In genomic region chr4:176793060-176793605, GRCh38 we compare ENCODE assay signal across 9 cellular contexts. TPM values are rescaled to one million over a fixed set of nuclear protein-coding genes. Genes with fewer than 3 reads are reported as not detected.
DNase-seq lines count a peak whose midpoint lies in the region; ATAC-seq and TF ChIP-seq lines count a peak whose summit lies in the region.
"Had no signal": no experiment of that assay in that cellular context is flagged by ENCODE, and none has a peak within 500 bp of the region (broad histone marks: within the 10 kb centered on the region; RNA-seq: fewer than 3 reads in every experiment).

No MANE protein-coding gene starts in this region.

- H3K4me2 ChIP-seq in osteoblast (ENCODE audit: insufficient read depth, low read length): peak overlapping the region; percentile 82

- ATAC-seq in HG02623 (IDR thresholded peaks at IDR 0.05; ENCODE audit: unreplicated experiment): no peak
- ATAC-seq in HG03159 (IDR thresholded peaks at IDR 0.05; ENCODE audit: unreplicated experiment): no peak

- H2AFZ ChIP-seq in osteoblast (ENCODE audit: low read length): peak overlapping the region; percentile 15

- intact Hi-C loops in esophagus muscularis mucosa (cut with DNase I): loop anchor here (5.0 kb wide), 2 partner anchors 226 to 249 kb away; no protein-coding TSS in a partner anchor

- TF ChIP-seq CTCF in AG04450 (IDR thresholded peaks at IDR 0.05; ENCODE audit: low read depth, low read length) (no peak), esophagus muscularis mucosa (IDR thresholded peaks at IDR 0.05) (no peak), osteoblast (IDR thresholded peaks at IDR 0.05; ENCODE audit: extremely low read depth, low read depth, low read length) (no peak)

- H3K9ac ChIP-seq in NT2/D1 (ENCODE audit: insufficient read length, low read depth): no peak overlapping the region

- H3K4me1 ChIP-seq in NT2/D1 (ENCODE audit: insufficient read depth, insufficient read length): no peaks in the 10 kb centered on the region
- H3K4me1 ChIP-seq in esophagus muscularis mucosa: peaks cover 3 to 26% (median 24%) of the 10 kb centered on the region in 4 donors
- peaks cover 40% of the 10 kb centered on the region for H3K4me1 ChIP-seq in osteoblast (ENCODE audit: insufficient read depth, low read length)

- H3K27ac ChIP-seq in AG04450 (ENCODE audit: low read depth, low read length): peak overlapping the region; percentile 77
- peak overlapping the region; percentile 85 to 91 (median 88) for H3K27ac ChIP-seq in esophagus muscularis mucosa (replicated peaks in 1 of 4)
- H3K27ac ChIP-seq in osteoblast (ENCODE audit: low read depth, low read length): peak overlapping the region; percentile 94

- H3K27me3 ChIP-seq in AG04450 (ENCODE audit: control insufficient read depth, insufficient read depth, low read length) (no peaks in the 10 kb centered on the region), NT2/D1 (ENCODE audit: insufficient read depth, insufficient read length) (peaks cover 31% of the 10 kb centered on the region), esophagus muscularis mucosa (peaks cover 0 to 5% (median 0%) of the 10 kb centered on the region in 4 donors), osteoblast (ENCODE audit: insufficient read depth, low read length) (no peaks in the 10 kb centered on the region)

- CTCF ChIA-PET in AG04450 (lab: Charles Lee): interaction anchor here (0.6 to 4.6 kb wide), 7 partner anchors 26 to 689 kb away, joined by 3 to 32 read pairs (median 4); no protein-coding TSS in a partner anchor

- H3K4me3 ChIP-seq in AG04450 (ENCODE audit: low read depth, low read length): peak overlapping the region; percentile 52
- H3K4me3 ChIP-seq in NT2/D1 (ENCODE audit: insufficient read length, low read depth): peak overlapping the region; percentile 36
- H3K4me3 ChIP-seq in esophagus muscularis mucosa: peak overlapping the region; percentile 72 to 91 (median 90)
- H3K4me3 ChIP-seq in osteoblast (ENCODE audit: insufficient read depth, low read length): peak overlapping the region; percentile 69

- no peak for DNase-seq in AG04450 (ENCODE audit: low read depth, low spot score)
- DNase-seq in NT2/D1 (ENCODE audit: low read depth, low spot score): no peak
- DNase-seq in esophagus muscularis mucosa (ENCODE audit: extremely low spot score): peak; percentile 79
- DNase-seq in osteoblast (ENCODE audit: insufficient read length, low spot score, missing footprints): no peak
- DNase-seq in mesenteric fat pad (ENCODE audit: low spot score): no peak
- no peak for DNase-seq in activated CD4-positive, alpha-beta T cell treated with anti-CD3 and anti-CD28 coated beads for 48 hours

- no peak for TF ChIP-seq EP300 in esophagus muscularis mucosa (IDR thresholded peaks at IDR 0.05)

- H3K79me2 ChIP-seq in osteoblast (ENCODE audit: insufficient read depth, low read length): peaks cover 52% of the 10 kb centered on the region

- H3K9me3 ChIP-seq in AG04450 (ENCODE audit: control insufficient read depth, insufficient read depth, low read length): no peaks in the 10 kb centered on the region
- H3K9me3 ChIP-seq in NT2/D1 (ENCODE audit: insufficient read depth, low read length): no peaks in the 10 kb centered on the region
- no peaks in the 10 kb centered on the region for H3K9me3 ChIP-seq in esophagus muscularis mucosa
- no peaks in the 10 kb centered on the region for H3K9me3 ChIP-seq in osteoblast (ENCODE audit: low read depth, low read length)

- WGBS in esophagus muscularis mucosa: 18% methylated on average over 3 of the region's 24 CpGs

- POLR2A ChIA-PET in AG04450 (lab: Yijun Ruan, JAX): interaction anchor here (0.6 to 3.6 kb wide), 7 partner anchors 10 to 370 kb away, joined by 3 to 18 read pairs (median 3); no protein-coding TSS in a partner anchor

- peaks cover 8% of the 10 kb centered on the region for H4K20me1 ChIP-seq in osteoblast (ENCODE audit: insufficient read depth, low read length)

- no peak for TF ChIP-seq POLR2A in esophagus muscularis mucosa (IDR thresholded peaks at IDR 0.05; ENCODE audit: low read depth)

- H3K36me3 ChIP-seq in NT2/D1 (ENCODE audit: insufficient read depth, insufficient read length, low read length) (no peaks in the 10 kb centered on the region), esophagus muscularis mucosa (no peaks in the 10 kb centered on the region), osteoblast (ENCODE audit: insufficient read depth, low read length) (peaks cover 9% of the 10 kb centered on the region)

RNA-seq across cellular contexts. Expression of gene VEGFC, which starts 0.4 kb away (rescaled TPM):
- polyA plus RNA-seq in AG04450 (2011; rRNA removed): 30.1 and 31.0 TPM in 2 replicates
- polyA minus RNA-seq in AG04450 (2011; rRNA and poly(A)+ RNA removed): 35.3 and 35.7 TPM in 2 replicates
- total RNA-seq in esophagus muscularis mucosa: 10 to 100 TPM in 1 of 4 donors, 1 to 10 TPM in 3; 4.2 to 10.3 (median 6.9) TPM
- total RNA-seq in osteoblast: 55.4 and 56.9 TPM in 2 replicates
- 27.6 TPM for total RNA-seq in mesenteric fat pad
- total RNA-seq: T-helper 1 cell treated with Interleukin-12 subunit alpha and Interleukin-12 subunit beta and Interleukin-4 antibody, amounts not matched to agents 30 ng/mL and 1 ng/mL, for 36 hours had no signal

Comparison
In these comparisons a context has a peak if more than half of its experiments do, and no peak if none do; other contexts are left out.
1. H3K4me3 ChIP-seq: peak in every context shown above with its lines; median percentile 90 in esophagus muscularis mucosa; 69 in osteoblast; 52 in AG04450; 36 in NT2/D1.